2 cellular contexts compared by ENCODE assay signal in the genomic region with DNA sequence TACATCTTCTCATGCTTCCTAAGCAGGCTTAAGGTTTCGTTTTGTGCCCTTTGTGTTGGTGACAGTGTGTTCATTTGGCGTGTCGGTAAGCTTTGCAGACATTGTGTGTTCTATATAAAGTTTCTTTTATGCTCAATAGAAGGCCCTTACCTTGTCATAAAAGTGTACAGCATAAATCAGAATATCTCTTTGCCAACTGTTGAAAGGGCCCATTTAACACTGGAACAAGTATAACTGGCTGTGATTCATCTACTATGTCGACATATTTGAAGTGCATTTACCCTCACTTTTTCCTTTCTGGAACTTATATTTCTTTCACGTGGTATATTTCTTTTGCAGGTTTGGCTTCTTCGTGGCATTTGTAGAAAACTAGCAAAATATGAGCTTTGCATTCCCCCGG.
TF ChIP-seq lines count a peak whose summit lies in the region.

No MANE protein-coding gene starts in this region.

TF ChIP-seq in HepG2, 621 proteins besides CTCF, POLR2A, EP300 and RAD21:
- TF ChIP-seq, protein P1, sequence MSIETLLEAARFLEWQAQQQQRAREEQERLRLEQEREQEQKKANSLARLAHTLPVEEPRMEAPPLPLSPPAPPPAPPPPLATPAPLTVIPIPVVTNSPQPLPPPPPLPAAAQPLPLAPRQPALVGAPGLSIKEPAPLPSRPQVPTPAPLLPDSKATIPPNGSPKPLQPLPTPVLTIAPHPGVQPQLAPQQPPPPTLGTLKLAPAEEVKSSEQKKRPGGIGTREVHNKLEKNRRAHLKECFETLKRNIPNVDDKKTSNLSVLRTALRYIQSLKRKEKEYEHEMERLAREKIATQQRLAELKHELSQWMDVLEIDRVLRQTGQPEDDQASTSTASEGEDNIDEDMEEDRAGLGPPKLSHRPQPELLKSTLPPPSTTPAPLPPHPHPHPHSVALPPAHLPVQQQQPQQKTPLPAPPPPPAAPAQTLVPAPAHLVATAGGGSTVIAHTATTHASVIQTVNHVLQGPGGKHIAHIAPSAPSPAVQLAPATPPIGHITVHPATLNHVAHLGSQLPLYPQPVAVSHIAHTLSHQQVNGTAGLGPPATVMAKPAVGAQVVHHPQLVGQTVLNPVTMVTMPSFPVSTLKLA (IDR thresholded peaks at IDR 0.05): no peak
- 0 out of 2 replicates have a peak, but pooled peaks have one; percentile 14 for TF ChIP-seq CEBPB (IDR thresholded peaks at IDR 0.05; ENCODE audit: borderline replicate concordance, low read depth, low read length)

TF ChIP-seq in GM23338, 12 proteins besides CTCF, POLR2A, EP300 and RAD21:
- TF ChIP-seq ZNF114 (CRISPR knock-in tag; IDR thresholded peaks at IDR 0.05): no peak
- no peak for TF ChIP-seq STAT1 (IDR thresholded peaks at IDR 0.05; ENCODE audit: unreplicated experiment)
- TF ChIP-seq JUNB (IDR thresholded peaks at IDR 0.05; ENCODE audit: unreplicated experiment): no peak
- TF ChIP-seq POLR2AphosphoS5 (IDR thresholded peaks at IDR 0.05; ENCODE audit: low read depth): no peak
- no peak for TF ChIP-seq EZH2 (IDR thresholded peaks at IDR 0.05; ENCODE audit: low read depth, unreplicated experiment)
- TF ChIP-seq, protein P2, sequence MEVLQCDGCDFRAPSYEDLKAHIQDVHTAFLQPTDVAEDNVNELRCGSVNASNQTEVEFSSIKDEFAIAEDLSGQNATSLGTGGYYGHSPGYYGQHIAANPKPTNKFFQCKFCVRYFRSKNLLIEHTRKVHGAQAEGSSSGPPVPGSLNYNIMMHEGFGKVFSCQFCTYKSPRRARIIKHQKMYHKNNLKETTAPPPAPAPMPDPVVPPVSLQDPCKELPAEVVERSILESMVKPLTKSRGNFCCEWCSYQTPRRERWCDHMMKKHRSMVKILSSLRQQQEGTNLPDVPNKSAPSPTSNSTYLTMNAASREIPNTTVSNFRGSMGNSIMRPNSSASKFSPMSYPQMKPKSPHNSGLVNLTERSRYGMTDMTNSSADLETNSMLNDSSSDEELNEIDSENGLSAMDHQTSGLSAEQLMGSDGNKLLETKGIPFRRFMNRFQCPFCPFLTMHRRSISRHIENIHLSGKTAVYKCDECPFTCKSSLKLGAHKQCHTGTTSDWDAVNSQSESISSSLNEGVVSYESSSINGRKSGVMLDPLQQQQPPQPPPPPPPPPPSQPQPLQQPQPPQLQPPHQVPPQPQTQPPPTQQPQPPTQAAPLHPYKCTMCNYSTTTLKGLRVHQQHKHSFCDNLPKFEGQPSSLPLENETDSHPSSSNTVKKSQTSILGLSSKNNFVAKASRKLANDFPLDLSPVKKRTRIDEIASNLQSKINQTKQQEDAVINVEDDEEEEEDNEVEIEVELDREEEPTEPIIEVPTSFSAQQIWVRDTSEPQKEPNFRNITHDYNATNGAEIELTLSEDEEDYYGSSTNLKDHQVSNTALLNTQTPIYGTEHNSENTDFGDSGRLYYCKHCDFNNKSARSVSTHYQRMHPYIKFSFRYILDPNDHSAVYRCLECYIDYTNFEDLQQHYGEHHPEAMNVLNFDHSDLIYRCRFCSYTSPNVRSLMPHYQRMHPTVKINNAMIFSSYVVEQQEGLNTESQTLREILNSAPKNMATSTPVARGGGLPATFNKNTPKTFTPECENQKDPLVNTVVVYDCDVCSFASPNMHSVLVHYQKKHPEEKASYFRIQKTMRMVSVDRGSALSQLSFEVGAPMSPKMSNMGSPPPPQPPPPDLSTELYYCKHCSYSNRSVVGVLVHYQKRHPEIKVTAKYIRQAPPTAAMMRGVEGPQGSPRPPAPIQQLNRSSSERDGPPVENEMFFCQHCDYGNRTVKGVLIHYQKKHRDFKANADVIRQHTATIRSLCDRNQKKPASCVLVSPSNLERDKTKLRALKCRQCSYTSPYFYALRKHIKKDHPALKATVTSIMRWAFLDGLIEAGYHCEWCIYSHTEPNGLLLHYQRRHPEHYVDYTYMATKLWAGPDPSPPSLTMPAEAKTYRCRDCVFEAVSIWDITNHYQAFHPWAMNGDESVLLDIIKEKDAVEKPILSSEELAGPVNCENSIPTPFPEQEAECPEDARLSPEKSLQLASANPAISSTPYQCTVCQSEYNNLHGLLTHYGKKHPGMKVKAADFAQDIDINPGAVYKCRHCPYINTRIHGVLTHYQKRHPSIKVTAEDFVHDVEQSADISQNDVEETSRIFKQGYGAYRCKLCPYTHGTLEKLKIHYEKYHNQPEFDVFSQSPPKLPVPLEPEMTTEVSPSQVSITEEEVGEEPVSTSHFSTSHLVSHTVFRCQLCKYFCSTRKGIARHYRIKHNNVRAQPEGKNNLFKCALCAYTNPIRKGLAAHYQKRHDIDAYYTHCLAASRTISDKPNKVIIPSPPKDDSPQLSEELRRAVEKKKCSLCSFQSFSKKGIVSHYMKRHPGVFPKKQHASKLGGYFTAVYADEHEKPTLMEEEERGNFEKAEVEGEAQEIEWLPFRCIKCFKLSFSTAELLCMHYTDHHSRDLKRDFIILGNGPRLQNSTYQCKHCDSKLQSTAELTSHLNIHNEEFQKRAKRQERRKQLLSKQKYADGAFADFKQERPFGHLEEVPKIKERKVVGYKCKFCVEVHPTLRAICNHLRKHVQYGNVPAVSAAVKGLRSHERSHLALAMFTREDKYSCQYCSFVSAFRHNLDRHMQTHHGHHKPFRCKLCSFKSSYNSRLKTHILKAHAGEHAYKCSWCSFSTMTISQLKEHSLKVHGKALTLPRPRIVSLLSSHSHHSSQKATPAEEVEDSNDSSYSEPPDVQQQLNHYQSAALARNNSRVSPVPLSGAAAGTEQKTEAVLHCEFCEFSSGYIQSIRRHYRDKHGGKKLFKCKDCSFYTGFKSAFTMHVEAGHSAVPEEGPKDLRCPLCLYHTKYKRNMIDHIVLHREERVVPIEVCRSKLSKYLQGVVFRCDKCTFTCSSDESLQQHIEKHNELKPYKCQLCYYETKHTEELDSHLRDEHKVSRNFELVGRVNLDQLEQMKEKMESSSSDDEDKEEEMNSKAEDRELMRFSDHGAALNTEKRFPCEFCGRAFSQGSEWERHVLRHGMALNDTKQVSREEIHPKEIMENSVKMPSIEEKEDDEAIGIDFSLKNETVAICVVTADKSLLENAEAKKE (CRISPR knock-in tag; IDR thresholded peaks at IDR 0.05): no peak
- TF ChIP-seq NANOG (IDR thresholded peaks at IDR 0.05; ENCODE audit: borderline replicate concordance): no peak
- TF ChIP-seq, protein P3, sequence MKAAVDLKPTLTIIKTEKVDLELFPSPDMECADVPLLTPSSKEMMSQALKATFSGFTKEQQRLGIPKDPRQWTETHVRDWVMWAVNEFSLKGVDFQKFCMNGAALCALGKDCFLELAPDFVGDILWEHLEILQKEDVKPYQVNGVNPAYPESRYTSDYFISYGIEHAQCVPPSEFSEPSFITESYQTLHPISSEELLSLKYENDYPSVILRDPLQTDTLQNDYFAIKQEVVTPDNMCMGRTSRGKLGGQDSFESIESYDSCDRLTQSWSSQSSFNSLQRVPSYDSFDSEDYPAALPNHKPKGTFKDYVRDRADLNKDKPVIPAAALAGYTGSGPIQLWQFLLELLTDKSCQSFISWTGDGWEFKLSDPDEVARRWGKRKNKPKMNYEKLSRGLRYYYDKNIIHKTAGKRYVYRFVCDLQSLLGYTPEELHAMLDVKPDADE (IDR thresholded peaks at IDR 0.05): no peak
- TF ChIP-seq ZNF331 (CRISPR knock-in tag; IDR thresholded peaks at IDR 0.05; ENCODE audit: low read depth): no peak
- TF ChIP-seq, protein P4, sequence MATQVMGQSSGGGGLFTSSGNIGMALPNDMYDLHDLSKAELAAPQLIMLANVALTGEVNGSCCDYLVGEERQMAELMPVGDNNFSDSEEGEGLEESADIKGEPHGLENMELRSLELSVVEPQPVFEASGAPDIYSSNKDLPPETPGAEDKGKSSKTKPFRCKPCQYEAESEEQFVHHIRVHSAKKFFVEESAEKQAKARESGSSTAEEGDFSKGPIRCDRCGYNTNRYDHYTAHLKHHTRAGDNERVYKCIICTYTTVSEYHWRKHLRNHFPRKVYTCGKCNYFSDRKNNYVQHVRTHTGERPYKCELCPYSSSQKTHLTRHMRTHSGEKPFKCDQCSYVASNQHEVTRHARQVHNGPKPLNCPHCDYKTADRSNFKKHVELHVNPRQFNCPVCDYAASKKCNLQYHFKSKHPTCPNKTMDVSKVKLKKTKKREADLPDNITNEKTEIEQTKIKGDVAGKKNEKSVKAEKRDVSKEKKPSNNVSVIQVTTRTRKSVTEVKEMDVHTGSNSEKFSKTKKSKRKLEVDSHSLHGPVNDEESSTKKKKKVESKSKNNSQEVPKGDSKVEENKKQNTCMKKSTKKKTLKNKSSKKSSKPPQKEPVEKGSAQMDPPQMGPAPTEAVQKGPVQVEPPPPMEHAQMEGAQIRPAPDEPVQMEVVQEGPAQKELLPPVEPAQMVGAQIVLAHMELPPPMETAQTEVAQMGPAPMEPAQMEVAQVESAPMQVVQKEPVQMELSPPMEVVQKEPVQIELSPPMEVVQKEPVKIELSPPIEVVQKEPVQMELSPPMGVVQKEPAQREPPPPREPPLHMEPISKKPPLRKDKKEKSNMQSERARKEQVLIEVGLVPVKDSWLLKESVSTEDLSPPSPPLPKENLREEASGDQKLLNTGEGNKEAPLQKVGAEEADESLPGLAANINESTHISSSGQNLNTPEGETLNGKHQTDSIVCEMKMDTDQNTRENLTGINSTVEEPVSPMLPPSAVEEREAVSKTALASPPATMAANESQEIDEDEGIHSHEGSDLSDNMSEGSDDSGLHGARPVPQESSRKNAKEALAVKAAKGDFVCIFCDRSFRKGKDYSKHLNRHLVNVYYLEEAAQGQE (IDR thresholded peaks at IDR 0.05; ENCODE audit: unreplicated experiment): no peak
TF ChIP-seq in GM23338: peak in this region for 0.
